21 cellular contexts compared by ENCODE assay signal in the genomic region with DNA sequence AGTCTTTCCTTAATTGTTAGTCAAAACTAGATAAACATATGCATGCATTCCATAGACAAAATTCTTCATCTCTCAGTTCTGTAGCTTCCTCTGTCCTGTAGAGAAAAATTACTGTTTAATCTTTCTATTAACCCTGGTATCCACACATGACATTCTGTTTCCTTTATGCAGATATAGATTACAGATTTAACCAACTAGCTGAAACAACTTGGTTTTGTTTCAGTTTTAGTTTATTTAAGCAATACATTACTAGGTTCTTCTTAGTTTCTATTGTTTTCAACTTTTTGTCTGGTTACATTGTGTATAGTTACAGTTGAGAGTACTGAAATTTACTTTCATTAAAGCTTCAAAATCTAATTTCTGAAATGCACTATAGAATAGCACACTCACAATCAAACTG.
DNase-seq lines count a peak whose midpoint lies in the region; ATAC-seq and TF ChIP-seq lines count a peak whose summit lies in the region.
"Had no signal": no experiment of that assay in that cellular context is flagged by ENCODE, and none has a peak within 500 bp of the region (broad histone marks: within the 10 kb centered on the region; RNA-seq: fewer than 3 reads in every experiment).

No MANE protein-coding gene starts in this region.

- TF ChIP-seq CTCF in DND-41 (IDR thresholded peaks at IDR 0.05; ENCODE audit: borderline replicate concordance, extremely low read depth, low read length, poor library complexity, severe bottlenecking) (no peak), osteocyte (IDR thresholded peaks at IDR 0.05) (no peak)

- H3K4me1 ChIP-seq in DND-41 (ENCODE audit: insufficient read depth, low read length) = peaks cover 4% of the 10 kb centered on the region

- peaks cover 2% of the 10 kb centered on the region for H3K36me3 Mint-ChIP-seq in osteocyte (ENCODE audit: unreplicated experiment)
- H3K36me3 Mint-ChIP-seq: CD8-positive, alpha-beta T cell had no signal

- H3K4me3 ChIP-seq in DND-41 (ENCODE audit: low read depth in 1 of 2, low read length in 2 of 2) = no peak overlapping the region
- H3K4me3 ChIP-seq: BLaER1 treated with 17β-estradiol and CSF1 and Interleukin-3, amounts not matched to agents 10 nM and 100 nM; GM12878; K562 had no signal

- no peaks in the 10 kb centered on the region for H4K20me1 ChIP-seq in DND-41 (ENCODE audit: insufficient read depth, low read length)
- H4K20me1 ChIP-seq: BLaER1 treated with 17β-estradiol and CSF1 and Interleukin-3, amounts not matched to agents 10 nM and 100 nM had no signal

- no peak for DNase-seq in DND-41
- DNase-seq in osteocyte (ENCODE audit: extremely low spot score, unreplicated experiment) = no peak
- no peak for DNase-seq in central memory CD4-positive, alpha-beta T cell
- DNase-seq: 8988T; Calu3; CD8-positive, alpha-beta T cell; DMS79 treated with DMSO at 0.1 percent for 48 hours; EL; GOT3; H7; HFFc6; IMR-90 had no signal

- 0 out of 2 replicates have a peak overlapping the region, but pooled peaks have one; percentile 13 for H2AFZ ChIP-seq in DND-41 (ENCODE audit: low read depth, low read length)

- H3K27me3 Mint-ChIP-seq in osteocyte (ENCODE audit: unreplicated experiment) = no peaks in the 10 kb centered on the region
- H3K27me3 Mint-ChIP-seq: B cell had no signal

- H3K4me2 ChIP-seq in DND-41 (ENCODE audit: insufficient read depth, low read length) = no peak overlapping the region
- H3K4me2 ChIP-seq: BLaER1 treated with 17β-estradiol and CSF1 and Interleukin-3, amounts not matched to agents 10 nM and 100 nM had no signal

- H3K27ac Mint-ChIP-seq in osteocyte (ENCODE audit: unreplicated experiment) = peak overlapping the region; percentile 24
- H3K27ac Mint-ChIP-seq: B cell; CD8-positive, alpha-beta T cell; HFFc6 had no signal

- no peaks in the 10 kb centered on the region for H3K79me2 ChIP-seq in DND-41 (ENCODE audit: insufficient read depth, low read length)

- peaks cover 32% of the 10 kb centered on the region for H3K4me1 Mint-ChIP-seq in osteocyte (ENCODE audit: unreplicated experiment)
- H3K4me1 Mint-ChIP-seq: B cell had no signal

- no peak overlapping the region for H3K9ac ChIP-seq in DND-41 (ENCODE audit: low read depth, low read length)
- H3K9ac ChIP-seq: BLaER1 treated with 17β-estradiol and CSF1 and Interleukin-3, amounts not matched to agents 10 nM and 100 nM had no signal

- no peaks in the 10 kb centered on the region for H3K9me3 ChIP-seq in DND-41 (ENCODE audit: insufficient read depth, low read length, severe bottlenecking)
- H3K9me3 ChIP-seq: BLaER1 treated with 17β-estradiol and CSF1 and Interleukin-3, amounts not matched to agents 10 nM and 100 nM had no signal

- no peaks in the 10 kb centered on the region for H3K27me3 ChIP-seq in DND-41 (ENCODE audit: insufficient read depth, low read length, poor library complexity)
- H3K27me3 ChIP-seq: BLaER1 treated with 17β-estradiol and CSF1 and Interleukin-3, amounts not matched to agents 10 nM and 100 nM had no signal

- no peak for ATAC-seq in DND-41 (ENCODE audit: insufficient read depth, low read depth)
- peak; percentile 58 for ATAC-seq in GM21423 (IDR thresholded peaks at IDR 0.05; ENCODE audit: unreplicated experiment)
- peak; percentile 62 for ATAC-seq in HG03196 (IDR thresholded peaks at IDR 0.05; ENCODE audit: unreplicated experiment)
- ATAC-seq in GM19395 (IDR thresholded peaks at IDR 0.05; ENCODE audit: unreplicated experiment) = no peak
- no peak for ATAC-seq in GM18868 (IDR thresholded peaks at IDR 0.05; ENCODE audit: unreplicated experiment)
- ATAC-seq: CD8-positive, alpha-beta T cell; GM12878; HCT116; K562 had no signal

- H3K27ac ChIP-seq in DND-41 (ENCODE audit: low read length) = no peak overlapping the region
- H3K27ac ChIP-seq: BLaER1 treated with 17β-estradiol and CSF1 and Interleukin-3, amounts not matched to agents 10 nM and 100 nM had no signal

- H3K4me3 Mint-ChIP-seq in osteocyte (ENCODE audit: unreplicated experiment) = no peak overlapping the region
- H3K4me3 Mint-ChIP-seq: B cell; CD8-positive, alpha-beta T cell; HFFc6 had no signal

- peaks cover 6% of the 10 kb centered on the region for H3K9me3 Mint-ChIP-seq in osteocyte (ENCODE audit: unreplicated experiment)
- H3K9me3 Mint-ChIP-seq: HFFc6 had no signal

- no peaks in the 10 kb centered on the region for H3K36me3 ChIP-seq in DND-41 (ENCODE audit: insufficient read depth, low read length)
- H3K36me3 ChIP-seq: BLaER1 treated with 17β-estradiol and CSF1 and Interleukin-3, amounts not matched to agents 10 nM and 100 nM had no signal

Comparison
In these comparisons a context has a peak if more than half of its experiments do, and no peak if none do; other contexts are left out.
1. ATAC-seq: peak in GM21423 (single experiment) and HG03196 (single experiment); none in DND-41 (single experiment), GM19395 (single experiment) and GM18868 (single experiment).